Comparison of ENCODE assay signal across 28 cellular contexts in the genomic region with DNA sequence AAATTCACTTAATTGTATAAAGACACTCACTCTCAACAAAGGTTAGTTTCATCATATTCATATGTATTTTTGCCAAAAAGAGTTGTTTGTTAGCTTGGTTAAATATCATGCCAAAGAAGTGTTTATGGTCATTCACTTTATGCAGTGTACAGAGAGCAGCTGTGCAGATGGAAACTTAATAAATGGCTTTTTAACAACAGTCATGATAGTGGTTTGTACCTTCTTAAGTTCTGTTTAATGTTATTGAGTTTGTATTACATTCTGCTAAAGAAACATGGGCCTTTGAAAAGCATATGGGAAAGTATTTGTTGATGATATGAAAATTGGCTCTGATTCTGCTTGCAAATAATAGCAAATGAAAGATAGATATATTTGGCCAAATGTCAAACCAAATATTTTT.
"Had no signal": no experiment of that assay in that cellular context is flagged by ENCODE, and none has a peak within 500 bp of the region (broad histone marks: within the 10 kb centered on the region; RNA-seq: fewer than 3 reads in every experiment).

No MANE protein-coding gene starts in this region.

- H3K27me3 ChIP-seq: brain microvascular endothelial cell, foreskin keratinocyte, gastrocnemius medialis, heart right ventricle had no signal

- H3K9me3 ChIP-seq: gastrocnemius medialis had no signal

- ATAC-seq: activated CD4-positive, alpha-beta T cell treated with anti-CD3 and anti-CD28 coated beads for 36 hours; activated naive CD4-positive, alpha-beta T cell treated with anti-CD3 and anti-CD28 coated beads, Interleukin-2, amount 50 U/mL, for 72 hours; activated T-cell treated with anti-CD3 and anti-CD28 coated beads, Interleukin-2, amount 50 U/mL, for 72 hours; effector memory CD8-positive, alpha-beta T cell; esophagus mucosa; foreskin keratinocyte; gastrocnemius medialis had no signal

- H3K4me3 ChIP-seq: gastrocnemius medialis, heart right ventricle had no signal

- H3K4me1 ChIP-seq: foreskin keratinocyte, gastrocnemius medialis had no signal

- DNase-seq: activated CD4-positive, alpha-beta memory T cell treated with anti-CD3 and anti-CD28 coated beads, Interleukin-2, amount 10 ng/mL, durations not matched to agents 7 days and 5 days; activated CD4-positive, alpha-beta T cell treated with anti-CD3 and anti-CD28 coated beads for 36 hours; activated CD4-positive, alpha-beta T cell treated with anti-CD3 and anti-CD28 coated beads, Interleukin-2, amount 10 ng/mL, durations not matched to agents 24 days and 14 days; activated CD4-positive, CD25-positive, alpha-beta regulatory T cell; activated CD4-positive, CD25-positive, alpha-beta regulatory T cell treated with anti-CD3 and anti-CD28 coated beads, Interleukin-2, amount 50 U/mL, for 72 hours; activated CD8-positive, alpha-beta memory T cell treated with anti-CD3 and anti-CD28 coated beads, Interleukin-2, amount 50 U/mL, for 48 hours; activated gamma-delta T cell; activated naive CD4-positive, alpha-beta T cell; activated naive CD4-positive, alpha-beta T cell treated with anti-CD3 and anti-CD28 coated beads, Interleukin-2, amount 10 ng/mL, durations not matched to agents 7 days and 5 days; activated naive CD8-positive, alpha-beta T cell treated with anti-CD3 and anti-CD28 coated beads, Interleukin-2, amount 10 ng/mL, durations not matched to agents 7 days and 5 days; activated T-cell treated with anti-CD3 and anti-CD28 coated beads for 4 hours; activated T-cell treated with anti-CD3 and anti-CD28 coated beads, Interleukin-2, amount 50 U/mL, for 24 hours; activated T-cell treated with anti-CD3 and anti-CD28 coated beads, Interleukin-2, amount 50 U/mL, for 72 hours; amniotic stem cell; anterior cingulate cortex; brain microvascular endothelial cell; caudate nucleus; cortex of kidney; dermis blood vessel endothelial cell; effector CD4-positive, alpha-beta T cell; effector memory CD8-positive, alpha-beta T cell; foreskin keratinocyte; gastrocnemius medialis; glutamatergic neuron; heart right ventricle; T-helper 2 cell had no signal

- H3K36me3 ChIP-seq: brain microvascular endothelial cell, gastrocnemius medialis, heart right ventricle had no signal
